ENCODE assay signal across 17 cellular contexts in genomic region chrX:101482296-101482695, GRCh38. TPM values are rescaled to one million over a fixed set of nuclear protein-coding genes. Genes with fewer than 3 reads are reported as not detected.
DNase-seq lines count a peak whose midpoint lies in the region; TF ChIP-seq lines count a peak whose summit lies in the region.
"Had no signal": no experiment of that assay in that cellular context is flagged by ENCODE, and none has a peak within 500 bp of the region (broad histone marks: within the 10 kb centered on the region; RNA-seq: fewer than 3 reads in every experiment).

No MANE protein-coding gene starts in this region.

- TF ChIP-seq POLR2A in tibial nerve (IDR thresholded peaks at IDR 0.05), result no peak

- no peak overlapping the region for H3K9ac ChIP-seq in GM23248
- H3K9ac ChIP-seq: BLaER1 treated with 17β-estradiol and CSF1 and Interleukin-3, amounts not matched to agents 10 nM and 100 nM; KMS-11 had no signal

- H2AFZ ChIP-seq in GM23248, result no peak overlapping the region

- H3K27me3 ChIP-seq in GM23248 (replicated peaks; ENCODE audit: insufficient read depth) (no peaks in the 10 kb centered on the region), tibial nerve (peaks cover 0 to 4% of the 10 kb centered on the region in 2 donors)
- H3K27me3 ChIP-seq: BLaER1 treated with 17β-estradiol and CSF1 and Interleukin-3, amounts not matched to agents 10 nM and 100 nM; SJCRH30 had no signal

- 91 to 97% methylated on average over 4 of the region's 4 CpGs for WGBS in GM23248 (ENCODE audit: low coverage in 1 of 2, low lambda C conversion rate in 2 of 2, missing lambda C conversion rate in 2 of 2), 2 experiments
- WGBS in tibial nerve, 2 donors, result 69 to 73% methylated on average over 4 of the region's 4 CpGs

- H3K79me2 ChIP-seq in GM23248 (ENCODE audit: insufficient read depth), result no peaks in the 10 kb centered on the region

- H3K27ac ChIP-seq in GM23248, result no peak overlapping the region
- H3K27ac ChIP-seq in tibial nerve, result no peak overlapping the region
- H3K27ac ChIP-seq in coronary artery, result no peak overlapping the region
- H3K27ac ChIP-seq: BLaER1 treated with 17β-estradiol and CSF1 and Interleukin-3, amounts not matched to agents 10 nM and 100 nM; KMS-11; SJCRH30 had no signal

- H3K36me3 ChIP-seq in GM23248 (ENCODE audit: low read depth) (no peaks in the 10 kb centered on the region), tibial nerve (no peaks in the 10 kb centered on the region)
- H3K36me3 ChIP-seq: BLaER1 treated with 17β-estradiol and CSF1 and Interleukin-3, amounts not matched to agents 10 nM and 100 nM; SJCRH30 had no signal

- DNase-seq in GM23248, result peak; percentile 7
- DNase-seq in astrocyte of the cerebellum (ENCODE audit: low read depth), result peak; percentile 33
- peak; percentile 71 for DNase-seq in fibroblast of peridontal ligament (ENCODE audit: extremely low read depth)
- peak; percentile 18 for DNase-seq in renal cortical epithelial cell (ENCODE audit: low read depth)
- no peak for DNase-seq in tibial nerve (ENCODE audit: low spot score in 2 of 2)
- DNase-seq in coronary artery (ENCODE audit: low spot score), result no peak
- DNase-seq in SKM-1 treated with dmso at 0.1 percent for 144 hours (lab: John Stamatoyannopoulos, UW; ENCODE audit: unreplicated experiment), result no peak
- DNase-seq: Calu3; CD8-positive, alpha-beta T cell; HFFc6; NCI-H1417 treated with DMSO at 0.1 percent for 48 hours; NCI-H1930; NCI-H226; NCI-H524; SJCRH30 had no signal

- H3K4me1 ChIP-seq in GM23248 (ENCODE audit: insufficient read depth) (0 out of 2 replicates have a peak, but pooled peaks cover 8% of the 10 kb centered on the region), tibial nerve (no peaks in the 10 kb centered on the region)
- H3K4me1 ChIP-seq: BLaER1 treated with 17β-estradiol and CSF1 and Interleukin-3, amounts not matched to agents 10 nM and 100 nM had no signal

- in situ Hi-C loops in GM23248 (cut with MboI), result no loop called here
- in situ Hi-C loops in astrocyte of the cerebellum (cut with HindIII; ENCODE audit: low sequenced_read_pairs), result no loop called here

- TF ChIP-seq CTCF in astrocyte of the cerebellum (IDR thresholded peaks at IDR 0.05; ENCODE audit: low read depth, low read length, missing control alignments), result no peak
- TF ChIP-seq CTCF in tibial nerve (IDR thresholded peaks at IDR 0.05), result no peak
- TF ChIP-seq CTCF in coronary artery (IDR thresholded peaks at IDR 0.05), result no peak

- no peaks in the 10 kb centered on the region for H3K9me3 ChIP-seq in GM23248 (ENCODE audit: low read depth)
- H3K9me3 ChIP-seq in tibial nerve, result no peaks in the 10 kb centered on the region
- H3K9me3 ChIP-seq: SJCRH30 had no signal

- 0 out of 2 replicates have a peak, but pooled peaks cover 3% of the 10 kb centered on the region for H3F3A ChIP-seq in GM23248 (ENCODE audit: insufficient read depth)

- H4K20me1 ChIP-seq in GM23248 (ENCODE audit: insufficient read depth), result no peaks in the 10 kb centered on the region
- H4K20me1 ChIP-seq: BLaER1 treated with 17β-estradiol and CSF1 and Interleukin-3, amounts not matched to agents 10 nM and 100 nM had no signal

- no peaks in the 10 kb centered on the region for H3K9me2 ChIP-seq in GM23248 (ENCODE audit: insufficient read depth)

- no peak overlapping the region for H3K4me3 ChIP-seq in GM23248
- H3K4me3 ChIP-seq in astrocyte of the cerebellum (ENCODE audit: low read depth, low read length), result no peak overlapping the region
- no peak overlapping the region for H3K4me3 ChIP-seq in tibial nerve
- H3K4me3 ChIP-seq in coronary artery, result no peak overlapping the region
- H3K4me3 ChIP-seq: BLaER1 treated with 17β-estradiol and CSF1 and Interleukin-3, amounts not matched to agents 10 nM and 100 nM; SJCRH30 had no signal

- no peak for TF ChIP-seq EP300 in tibial nerve (IDR thresholded peaks at IDR 0.05)

- H3K4me2 ChIP-seq in GM23248 (ENCODE audit: unreplicated experiment), result no peak overlapping the region
- H3K4me2 ChIP-seq: BLaER1 treated with 17β-estradiol and CSF1 and Interleukin-3, amounts not matched to agents 10 nM and 100 nM; KMS-11 had no signal

RNA-seq across cellular contexts. Expression of gene ARMCX4, which starts 3.0 kb away (rescaled TPM):
- 1.8 and 2.3 TPM in 2 replicates for total RNA-seq in GM23248 (2014; rRNA removed; shearing (Covaris generic))
- 3.0 and 3.7 TPM in 2 replicates for polyA plus RNA-seq in GM23248 (2016; fragmentation: Nextera tagmentation; extraction: Ambion mirVana)
- 0.69 and 5.5 TPM in 2 replicates for total RNA-seq in renal cortical epithelial cell
- total RNA-seq in tibial nerve, result 100 to 1,000 TPM in 1 of 4 donors, 10 to 100 TPM in 3; 15.9 to 120 (median 18.7) TPM

Comparison
In these comparisons a context has a peak if more than half of its experiments do, and no peak if none do; other contexts are left out.
1. DNase-seq: peak in GM23248 (single experiment), astrocyte of the cerebellum (single experiment), fibroblast of peridontal ligament (single experiment) and renal cortical epithelial cell (single experiment); none in tibial nerve (0 of 2), coronary artery (single experiment) and SKM-1 treated with dmso at 0.1 percent for 144 hours (single experiment).